35 cellular contexts compared by ENCODE assay signal in the genomic region with DNA sequence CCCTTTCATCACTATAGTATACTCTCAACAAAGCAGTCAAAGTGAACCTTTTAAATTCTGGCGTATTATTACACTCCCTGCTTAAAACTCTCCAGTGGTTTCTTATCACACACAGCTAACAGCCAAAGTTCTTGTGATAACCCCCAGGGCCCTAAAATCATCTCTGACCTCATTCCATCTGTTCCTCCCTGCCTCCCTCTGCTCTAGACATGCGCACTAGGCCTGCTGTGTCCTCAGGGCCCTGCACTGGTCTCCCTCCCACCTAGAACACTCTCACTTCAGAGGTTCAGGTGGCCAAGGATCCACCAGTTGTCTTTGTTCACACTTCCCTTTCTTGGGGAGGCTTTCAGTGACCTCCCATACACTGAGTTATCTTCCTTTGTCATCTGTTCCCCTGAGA.
"Had no signal": no experiment of that assay in that cellular context is flagged by ENCODE, and none has a peak within 500 bp of the region (broad histone marks: within the 10 kb centered on the region; RNA-seq: fewer than 3 reads in every experiment).

No MANE protein-coding gene starts in this region.

- DNase-seq: activated CD4-positive, alpha-beta T cell treated with anti-CD3 and anti-CD28 coated beads, Interleukin-2, amount 10 ng/mL, durations not matched to agents 24 days and 14 days; activated CD4-positive, alpha-beta T cell treated with anti-CD3 and anti-CD28 coated beads, Interleukin-2, amount 50 U/mL, for 4 hours; activated CD8-positive, alpha-beta T cell treated with anti-CD3 and anti-CD28 coated beads for 36 hours; activated effector memory CD4-positive, alpha-beta T cell treated with anti-CD3 and anti-CD28 coated beads, Interleukin-2, amount 50 U/mL, for 16 hours; activated naive CD4-positive, alpha-beta T cell; activated naive CD4-positive, alpha-beta T cell treated with anti-CD3 and anti-CD28 coated beads, Interleukin-2, amount 50 U/mL, for 16 hours; activated naive CD8-positive, alpha-beta T cell treated with anti-CD3 and anti-CD28 coated beads, Interleukin-2, amount 10 ng/mL, durations not matched to agents 7 days and 5 days; activated T-cell treated with anti-CD3 and anti-CD28 coated beads, Interleukin-2, amount 50 U/mL, for 1 hour; activated T-cell treated with anti-CD3 and anti-CD28 coated beads, Interleukin-2, amount 50 U/mL, for 72 hours; amygdala; Karpas-422; KBM-7; MG63; NCI-H1048; NCI-H1105 treated with DMSO at 0.1 percent for 48 hours; NCI-H146; NCI-H187; NCI-H2029 treated with DMSO at 0.1 percent for 48 hours; NCI-H2107; NCI-H2171; NCI-H446; NCI-H510A treated with DMSO at 0.1 percent for 48 hours; NCI-H69; PC-3; Peyer's patch; RPMI8226; SHP77 treated with DMSO at 0.1 percent for 48 hours; SK-N-SH had no signal

- H3K9me3 ChIP-seq: ascending aorta, MG63, Peyer's patch, SJSA1, SK-N-SH had no signal

- H3K4me1 ChIP-seq: ascending aorta, Peyer's patch, SJSA1 had no signal

- H3K27ac ChIP-seq: ascending aorta, cardiac muscle cell, Peyer's patch, SJSA1 had no signal

- H3K9me3 Mint-ChIP-seq: activated CD4-positive, alpha-beta T cell treated with anti-CD3 and anti-CD28 coated beads, Interleukin-2, amount 10 ng/mL, durations not matched to agents 24 days and 14 days had no signal

- H3K4me2 ChIP-seq: SK-N-SH had no signal

- ATAC-seq: activated CD8-positive, alpha-beta T cell treated with anti-CD3 and anti-CD28 coated beads for 36 hours; activated T-cell treated with anti-CD3 and anti-CD28 coated beads, Interleukin-2, amount 50 U/mL, for 72 hours; activated T-helper 17 cell treated with anti-CD3 and anti-CD28 coated beads, Interleukin-2, amount 50 U/mL, for 72 hours; PC-3 had no signal

- H3K27me3 ChIP-seq: ascending aorta, cardiac muscle cell, MG63, Peyer's patch, SJSA1 had no signal

- H3K36me3 ChIP-seq: ascending aorta, cardiac muscle cell, MG63, Peyer's patch, SJSA1 had no signal

- H3K4me1 Mint-ChIP-seq: activated CD4-positive, alpha-beta T cell treated with anti-CD3 and anti-CD28 coated beads, Interleukin-2, amount 10 ng/mL, durations not matched to agents 24 days and 14 days; activated naive CD8-positive, alpha-beta T cell treated with anti-CD3 and anti-CD28 coated beads, Interleukin-2, amount 10 ng/mL, durations not matched to agents 7 days and 5 days; activated T-helper 17 cell treated with anti-CD3 and anti-CD28 coated beads, Interleukin-2, amount 50 U/mL, for 72 hours; central memory CD8-positive, alpha-beta T cell had no signal

- H3K4me3 Mint-ChIP-seq: activated CD4-positive, alpha-beta T cell treated with anti-CD3 and anti-CD28 coated beads, Interleukin-2, amount 10 ng/mL, durations not matched to agents 24 days and 14 days; activated CD8-positive, alpha-beta T cell treated with anti-CD3 and anti-CD28 coated beads for 36 hours; activated naive CD8-positive, alpha-beta T cell treated with anti-CD3 and anti-CD28 coated beads, Interleukin-2, amount 10 ng/mL, durations not matched to agents 7 days and 5 days; activated T-cell treated with anti-CD3 and anti-CD28 coated beads, Interleukin-2, amount 50 U/mL, for 72 hours; activated T-helper 17 cell treated with anti-CD3 and anti-CD28 coated beads, Interleukin-2, amount 50 U/mL, for 72 hours; central memory CD8-positive, alpha-beta T cell; T-helper 1 cell treated with Interleukin-12 subunit alpha and Interleukin-12 subunit beta and Interleukin-4 antibody, amounts not matched to agents 30 μg/mL and 1 μg/mL, for 36 hours; T-helper 2 cell treated with Interferon-gamma antibody and Interleukin-4, amounts not matched to agents 5 μg/mL and 100 μg/mL, for 36 hours had no signal

- H3K27me3 Mint-ChIP-seq: activated CD4-positive, alpha-beta T cell treated with anti-CD3 and anti-CD28 coated beads, Interleukin-2, amount 10 ng/mL, durations not matched to agents 24 days and 14 days; activated CD8-positive, alpha-beta T cell treated with anti-CD3 and anti-CD28 coated beads for 36 hours; activated naive CD8-positive, alpha-beta T cell treated with anti-CD3 and anti-CD28 coated beads, Interleukin-2, amount 10 ng/mL, durations not matched to agents 7 days and 5 days; activated T-helper 17 cell treated with anti-CD3 and anti-CD28 coated beads, Interleukin-2, amount 50 U/mL, for 72 hours; central memory CD8-positive, alpha-beta T cell had no signal

- H3K9ac ChIP-seq: SK-N-SH had no signal

- H3K4me3 ChIP-seq: ascending aorta, cardiac muscle cell, MG63, Peyer's patch, SJSA1 had no signal

- H3K27ac Mint-ChIP-seq: activated CD4-positive, alpha-beta T cell treated with anti-CD3 and anti-CD28 coated beads, Interleukin-2, amount 10 ng/mL, durations not matched to agents 24 days and 14 days; activated CD8-positive, alpha-beta T cell treated with anti-CD3 and anti-CD28 coated beads for 36 hours; activated naive CD8-positive, alpha-beta T cell treated with anti-CD3 and anti-CD28 coated beads, Interleukin-2, amount 10 ng/mL, durations not matched to agents 7 days and 5 days; activated T-cell treated with anti-CD3 and anti-CD28 coated beads, Interleukin-2, amount 50 U/mL, for 72 hours; activated T-helper 17 cell treated with anti-CD3 and anti-CD28 coated beads, Interleukin-2, amount 50 U/mL, for 72 hours; T-helper 1 cell treated with Interleukin-12 subunit alpha and Interleukin-12 subunit beta and Interleukin-4 antibody, amounts not matched to agents 30 μg/mL and 1 μg/mL, for 36 hours; T-helper 2 cell treated with Interferon-gamma antibody and Interleukin-4, amounts not matched to agents 5 μg/mL and 100 μg/mL, for 36 hours had no signal
